Comparison of ENCODE assay signal across 9 cellular contexts in the genomic region with DNA sequence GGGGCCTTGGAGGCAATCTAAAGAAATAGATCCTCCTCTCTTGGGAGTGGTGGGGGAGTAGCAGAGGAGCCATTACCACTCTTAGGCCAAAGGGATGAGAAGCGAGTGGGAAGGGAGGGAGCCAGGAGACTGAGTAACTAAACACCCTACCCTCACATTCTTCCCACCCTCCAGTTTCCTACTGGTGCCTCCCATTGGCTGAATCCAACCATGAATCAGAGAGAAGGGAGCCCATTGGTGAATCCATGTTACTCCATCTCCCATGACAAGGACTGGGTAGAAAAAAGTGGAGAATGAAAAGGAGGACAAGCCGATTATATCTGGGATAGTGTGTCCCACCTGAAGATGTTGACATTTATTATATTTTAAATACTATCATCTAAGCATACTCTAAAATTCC.
"Had no signal": no experiment of that assay in that cellular context is flagged by ENCODE, and none has a peak within 500 bp of the region (broad histone marks: within the 10 kb centered on the region; RNA-seq: fewer than 3 reads in every experiment).

No MANE protein-coding gene starts in this region.

- H3K27ac ChIP-seq: GM23248, KMS-11 had no signal

- H3K9ac ChIP-seq: GM23248, KMS-11 had no signal

- FAIRE-seq: H54, HTR-8/SVneo had no signal

- H3K4me3 Mint-ChIP-seq: H9 had no signal

- H3K4me3 ChIP-seq: GM23248 had no signal

- DNase-seq: GM23248, GOT3, H9, HCEC 1CT, IMR-90, KBM-7 had no signal

- H2AFZ ChIP-seq: GM23248 had no signal

- H3K4me2 ChIP-seq: KMS-11 had no signal
